In the genomic region with DNA sequence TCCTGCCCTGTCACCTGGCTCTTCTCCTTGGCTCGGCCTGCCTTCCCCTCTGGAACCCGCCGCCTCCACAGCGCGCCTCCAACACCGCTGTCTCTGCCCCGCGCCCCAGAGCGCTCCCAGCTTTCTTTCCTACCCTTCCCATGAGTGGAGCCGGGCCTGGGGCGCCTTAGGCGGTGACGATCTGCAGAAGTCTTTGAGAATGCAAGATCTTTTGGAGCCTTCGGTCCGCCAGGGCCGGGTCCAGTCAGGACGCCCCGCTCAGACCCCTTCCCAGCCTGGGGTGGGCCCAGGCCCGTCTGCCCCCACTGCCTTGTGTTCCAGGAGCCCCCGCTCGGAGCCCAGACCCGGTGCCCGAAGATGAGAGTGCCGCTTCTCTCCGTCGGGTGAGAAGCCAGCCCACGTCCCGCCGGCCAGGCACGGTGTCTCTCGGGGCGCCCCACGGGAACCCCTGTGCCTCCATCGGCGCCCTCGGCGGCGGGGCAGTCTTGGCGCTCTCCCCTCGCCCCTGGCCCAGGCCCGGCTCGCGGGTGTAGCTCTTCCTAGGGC, we compare ENCODE assay signal across 13 cellular contexts. TPM values are rescaled to one million over a fixed set of nuclear protein-coding genes. Genes with fewer than 3 reads are reported as not detected.
A peak's percentile ranks its signal among the peaks of the same experiment; 100 is the strongest.
DNase-seq lines count a peak whose midpoint lies in the region; ATAC-seq and TF ChIP-seq lines count a peak whose summit lies in the region.
"Had no signal": no experiment of that assay in that cellular context is flagged by ENCODE, and none has a peak within 500 bp of the region (broad histone marks: within the 10 kb centered on the region; RNA-seq: fewer than 3 reads in every experiment).

No MANE protein-coding gene starts in this region.

- H3K9me3 ChIP-seq in neuronal stem cell (replicated peaks in 1 of 2; ENCODE audit: control insufficient read depth in 2 of 2, insufficient read depth in 1 of 2, low read depth in 1 of 2, low read length in 2 of 2) = peaks cover 0 to 4% of the 10 kb centered on the region in 2 donors

- H3K27me3 Mint-ChIP-seq in T-cell = peaks cover 65 to 79% of the 10 kb centered on the region in 2 donors
- H3K27me3 Mint-ChIP-seq in stimulated activated memory B cell treated with anti-CD40 and anti-IgM and Interleukin-4, amounts not matched to agents 10 μg/mL and 1 μg/mL and 100 μg/mL, for 72 hours = peaks cover 84% of the 10 kb centered on the region

- H3K23ac ChIP-seq in neuronal stem cell (ENCODE audit: low read depth, low read length, poor library complexity) = peak overlapping the region; percentile 77

- H3K4me2 ChIP-seq in neuronal stem cell (ENCODE audit: insufficient read depth, low read length, poor library complexity, severe bottlenecking) = peak overlapping the region; percentile 87
- H3K4me2 ChIP-seq: KMS-11 had no signal

- CTCF ChIA-PET in AG04449 (lab: Yijun Ruan, JAX) = interaction anchor here (1.6 to 2.6 kb wide), 2 partner anchors 11 to 406 kb away, joined by 6 to 9 read pairs; no protein-coding TSS in a partner anchor
- CTCF ChIA-PET in T-cell (lab: Charles Lee) = interaction anchor here in 1 of 2 donors (0.6 kb wide), 1 partner anchor 15 kb away, joined by 3 read pairs; no protein-coding TSS in a partner anchor

- POLR2A ChIA-PET in AG04449 (lab: Yijun Ruan, JAX) = no interaction called here
- POLR2A ChIA-PET in T-cell (lab: Charles Lee) = no interaction called here

- no peak overlapping the region for H4K91ac ChIP-seq in neuronal stem cell (ENCODE audit: low read depth, low read length, poor library complexity)

- no peak overlapping the region for H2BK5ac ChIP-seq in neuronal stem cell (ENCODE audit: low read length)

- peak overlapping the region in 2 of 3 donors; percentile 9 to 85 for H3K4me3 Mint-ChIP-seq in T-cell
- no peak overlapping the region for H3K4me3 Mint-ChIP-seq in stimulated activated memory B cell treated with anti-CD40 and anti-IgM and Interleukin-4, amounts not matched to agents 10 μg/mL and 1 μg/mL and 100 μg/mL, for 72 hours
- H3K4me3 Mint-ChIP-seq: dendritic cell treated with granulocyte-macrophage colony-stimulating factor and Interleukin-4, amounts not matched to agents 40 ng/mL and 50 ng/mL, for 4 days had no signal

- ATAC-seq in T-cell (replicated peaks in 1 of 4) = peak in 2 of 4 experiments; percentile 17 to 26
- no peak for ATAC-seq in stimulated activated memory B cell treated with anti-CD40 and anti-IgM and Interleukin-4, amounts not matched to agents 10 μg/mL and 1 μg/mL and 100 μg/mL, for 72 hours

- peaks cover 5% of the 10 kb centered on the region for H3K36me3 Mint-ChIP-seq in T-cell
- no peaks in the 10 kb centered on the region for H3K36me3 Mint-ChIP-seq in stimulated activated memory B cell treated with anti-CD40 and anti-IgM and Interleukin-4, amounts not matched to agents 10 μg/mL and 1 μg/mL and 100 μg/mL, for 72 hours

- H2BK12ac ChIP-seq in neuronal stem cell (ENCODE audit: low read length) = no peak overlapping the region

- no peaks in the 10 kb centered on the region for H3K36me3 ChIP-seq in neuronal stem cell (replicated peaks in 1 of 2; ENCODE audit: control insufficient read depth in 2 of 2, insufficient read depth in 2 of 2, low read length in 2 of 2)

- H3K9me3 Mint-ChIP-seq in T-cell = no peaks in the 10 kb centered on the region
- no peaks in the 10 kb centered on the region for H3K9me3 Mint-ChIP-seq in stimulated activated memory B cell treated with anti-CD40 and anti-IgM and Interleukin-4, amounts not matched to agents 10 μg/mL and 1 μg/mL and 100 μg/mL, for 72 hours
- H3K9me3 Mint-ChIP-seq: CD8-positive, alpha-beta memory T cell; dendritic cell treated with granulocyte-macrophage colony-stimulating factor and Interleukin-4, amounts not matched to agents 40 ng/mL and 50 ng/mL, for 4 days had no signal

- H2BK120ac ChIP-seq in neuronal stem cell (ENCODE audit: low read depth, low read length) = no peak overlapping the region

- H3K4me3 ChIP-seq in AG04449 (ENCODE audit: low read depth, low read length) = peak overlapping the region; percentile 27; the same call in 1 of the 2 replicates
- H3K4me3 ChIP-seq in fibroblast of pulmonary artery (replicated peaks; ENCODE audit: low read depth, low read length) = peak overlapping the region; percentile 14
- peak overlapping the region; percentile 35 to 78 for H3K4me3 ChIP-seq in neuronal stem cell (ENCODE audit: low read length in 2 of 2)

- DNase-seq in AG04449 (ENCODE audit: low read depth, low spot score) (no peak), T-cell (no peak), fibroblast of pulmonary artery (ENCODE audit: low read depth) (no peak), neuronal stem cell (ENCODE audit: low spot score) (no peak), T-helper 2 cell (no peak), NCI-H1436 treated with DMSO at 0.1 percent for 48 hours (lab: John Stamatoyannopoulos, UW) (no peak)
- no peak for DNase-seq in stimulated activated CD4-positive, alpha-beta T cell treated with anti-CD3 and anti-CD28 coated beads, Interleukin-2, amount 100 ng/mL, for 24 hours
- DNase-seq: CD8-positive, alpha-beta memory T cell; midbrain; NK-92 treated with Interleukin-12 subunit alpha and Interleukin-12 subunit beta, amount 100 ng/mL, for 24 hours had no signal

- no peak overlapping the region for H2AK5ac ChIP-seq in neuronal stem cell (ENCODE audit: low read depth, low read length)

- H3K27ac Mint-ChIP-seq in T-cell = no peak overlapping the region
- no peak overlapping the region for H3K27ac Mint-ChIP-seq in stimulated activated memory B cell treated with anti-CD40 and anti-IgM and Interleukin-4, amounts not matched to agents 10 μg/mL and 1 μg/mL and 100 μg/mL, for 72 hours
- H3K27ac Mint-ChIP-seq: CD8-positive, alpha-beta memory T cell; dendritic cell treated with granulocyte-macrophage colony-stimulating factor and Interleukin-4, amounts not matched to agents 40 ng/mL and 50 ng/mL, for 4 days had no signal

- peaks cover 12 to 96% (median 40%) of the 10 kb centered on the region in 3 experiments for H3K27me3 ChIP-seq in neuronal stem cell (ENCODE audit: control insufficient read depth in 3 of 3, insufficient read depth in 3 of 3, low read depth in 1 of 3, low read length in 3 of 3)

- no peaks in the 10 kb centered on the region for H3K79me1 ChIP-seq in neuronal stem cell (ENCODE audit: low read depth, low read length)

- peak overlapping the region; percentile 88 for H3K18ac ChIP-seq in neuronal stem cell (ENCODE audit: low read length)

- peak overlapping the region; percentile 79 for H3K9ac ChIP-seq in neuronal stem cell (ENCODE audit: low read depth, low read length, poor library complexity)
- H3K9ac ChIP-seq: KMS-11 had no signal

- no peak overlapping the region for H3K27ac ChIP-seq in neuronal stem cell (replicated peaks; ENCODE audit: low read length)
- H3K27ac ChIP-seq: KMS-11 had no signal

- peak overlapping the region; percentile 59 for H3K14ac ChIP-seq in neuronal stem cell (ENCODE audit: low read length)

- peak overlapping the region; percentile 93 for H2AFZ ChIP-seq in neuronal stem cell (ENCODE audit: low read length)

- H3K4ac ChIP-seq in neuronal stem cell (ENCODE audit: low read length) = no peak overlapping the region

- peaks cover 11 to 17% (median 16%) of the 10 kb centered on the region in 3 donors for H3K4me1 Mint-ChIP-seq in T-cell
- H3K4me1 Mint-ChIP-seq in stimulated activated memory B cell treated with anti-CD40 and anti-IgM and Interleukin-4, amounts not matched to agents 10 μg/mL and 1 μg/mL and 100 μg/mL, for 72 hours = peaks cover 16% of the 10 kb centered on the region

- H2BK15ac ChIP-seq in neuronal stem cell (ENCODE audit: low read length) = peak overlapping the region; percentile 4

- WGBS in neuronal stem cell (ENCODE audit: extremely low coverage in 2 of 2, insufficient read length in 2 of 2, insufficient replicate concordance in 1 of 2), 2 donors = no CpG with 5 or more reads among the region's 43 CpGs

- H4K8ac ChIP-seq in neuronal stem cell (ENCODE audit: low read depth, low read length) = no peak overlapping the region

- TF ChIP-seq CTCF in AG04449 (IDR thresholded peaks at IDR 0.05; ENCODE audit: insufficient read depth, low read length, missing control alignments) (no peak), fibroblast of pulmonary artery (IDR thresholded peaks at IDR 0.05; ENCODE audit: low read length, missing control alignments) (no peak)

- peaks cover 4% of the 10 kb centered on the region in 2 donors for H3K4me1 ChIP-seq in neuronal stem cell (ENCODE audit: control insufficient read depth in 2 of 2, insufficient read depth in 1 of 2, low read depth in 1 of 2, low read length in 2 of 2)

RNA-seq across cellular contexts. Expression of a gene that starts 40.0 kb away (rescaled TPM):
- total RNA-seq in T-cell = 10 to 100 TPM in 3 of 5 donors, 1 to 10 TPM in 2; 2.3 to 18.2 (median 15.4) TPM
- polyA plus RNA-seq in neuronal stem cell (2013, experiment 1 of 2) = 1.1 TPM
- polyA plus RNA-seq in neuronal stem cell (2013, experiment 2 of 2) = 0.97 TPM

RNA-seq across cellular contexts. Expression of a gene that starts 49.7 kb away (rescaled TPM):
- total RNA-seq in T-cell = 1 to 10 TPM; 2.6 to 9.7 (median 6.3) TPM
- polyA plus RNA-seq in neuronal stem cell (2013, experiment 1 of 2) = 15.1 TPM
- 14.0 TPM for polyA plus RNA-seq in neuronal stem cell (2013, experiment 2 of 2)
